ENCODE assay signal across 21 cellular contexts in genomic region chr1:40895601-40896000, GRCh38. TPM values are rescaled to one million over a fixed set of nuclear protein-coding genes. Genes with fewer than 3 reads are reported as not detected.
DNase-seq lines count a peak whose midpoint lies in the region; ATAC-seq and TF ChIP-seq lines count a peak whose summit lies in the region.
"Had no signal": no experiment of that assay in that cellular context is flagged by ENCODE, and none has a peak within 500 bp of the region (broad histone marks: within the 10 kb centered on the region; RNA-seq: fewer than 3 reads in every experiment).

No MANE protein-coding gene starts in this region.

- no peak overlapping the region for H3K4me3 Mint-ChIP-seq in activated naive CD4-positive, alpha-beta T cell treated with anti-CD3 and anti-CD28 coated beads for 36 hours
- H3K4me3 Mint-ChIP-seq: CD8-positive, alpha-beta T cell; GM23338 had no signal

- POLR2A ChIA-PET in Panc1 (lab: Charles Lee), result no interaction called here

- H3K4me1 ChIP-seq in Panc1 (ENCODE audit: control insufficient read depth, insufficient read depth, low read length), result peaks cover 19% of the 10 kb centered on the region
- H3K4me1 ChIP-seq: HAP-1 had no signal

- H3K4me3 ChIP-seq in Panc1 (ENCODE audit: low read depth in 2 of 2, low read length in 2 of 2) (no peak overlapping the region), epithelial cell of esophagus (ENCODE audit: low read length) (no peak overlapping the region)
- H3K4me3 ChIP-seq: BLaER1 treated with 17β-estradiol and CSF1 and Interleukin-3, amounts not matched to agents 10 nM and 100 nM; GM23338; HAP-1; MG63 had no signal

- H3K9me3 Mint-ChIP-seq in activated naive CD4-positive, alpha-beta T cell treated with anti-CD3 and anti-CD28 coated beads, Interleukin-2, amount 50 U/mL, for 72 hours, result peaks cover 14 to 17% of the 10 kb centered on the region in 2 donors
- peaks cover 21% of the 10 kb centered on the region for H3K9me3 Mint-ChIP-seq in activated naive CD4-positive, alpha-beta T cell treated with anti-CD3 and anti-CD28 coated beads for 36 hours

- in situ Hi-C loops in Panc1 (cut with HindIII; ENCODE audit: low pct_unique_long_range_greater_than_20kb, low sequenced_read_pairs), result no loop called here

- peaks cover 7% of the 10 kb centered on the region; the same call in 1 of the 2 replicates for H3K9me3 ChIP-seq in Panc1 (ENCODE audit: control insufficient read depth, insufficient read depth, low read depth, low read length)

- BruUV-seq in Panc1 (replicated peaks; lab: Mats Ljungman, UMichigan), result no TSS peak

- intact Hi-C loops in activated naive CD4-positive, alpha-beta T cell treated with anti-CD3 and anti-CD28 coated beads for 36 hours (cut with micrococcal nuclease), result no loop called here
- intact Hi-C loops in Panc1 (cut with micrococcal nuclease; ENCODE audit: unreplicated experiment), result no loop called here

- peak; percentile 84 to 87 for ATAC-seq in activated CD4-positive, CD25-positive, alpha-beta regulatory T cell treated with anti-CD3 and anti-CD28 coated beads, Interleukin-2, amount 50 U/mL, for 24 hours
- ATAC-seq in activated naive CD4-positive, alpha-beta T cell treated with anti-CD3 and anti-CD28 coated beads, Interleukin-2, amount 50 U/mL, for 72 hours, result peak; percentile 55 to 67
- no peak for ATAC-seq in Panc1
- ATAC-seq: CD8-positive, alpha-beta T cell; GM23338 had no signal

- H3K27ac Mint-ChIP-seq in activated naive CD4-positive, alpha-beta T cell treated with anti-CD3 and anti-CD28 coated beads, Interleukin-2, amount 50 U/mL, for 72 hours, result no peak overlapping the region
- no peak overlapping the region for H3K27ac Mint-ChIP-seq in activated naive CD4-positive, alpha-beta T cell treated with anti-CD3 and anti-CD28 coated beads for 36 hours
- H3K27ac Mint-ChIP-seq: CD8-positive, alpha-beta T cell; GM23338 had no signal

- peaks cover 17 to 23% of the 10 kb centered on the region in 2 donors for H3K36me3 Mint-ChIP-seq in activated naive CD4-positive, alpha-beta T cell treated with anti-CD3 and anti-CD28 coated beads, Interleukin-2, amount 50 U/mL, for 72 hours
- no peaks in the 10 kb centered on the region for H3K36me3 Mint-ChIP-seq in activated naive CD4-positive, alpha-beta T cell treated with anti-CD3 and anti-CD28 coated beads for 36 hours (ENCODE audit: low read depth)

- no peak for TF ChIP-seq CTCF in Panc1 (IDR thresholded peaks at IDR 0.05)
- no peak for TF ChIP-seq CTCF in epithelial cell of esophagus (IDR thresholded peaks at IDR 0.05; ENCODE audit: insufficient read depth, low read depth, low read length, missing control alignments)

- peaks cover 2% of the 10 kb centered on the region for H3K4me1 Mint-ChIP-seq in activated naive CD4-positive, alpha-beta T cell treated with anti-CD3 and anti-CD28 coated beads for 36 hours (ENCODE audit: low read depth)

- H3K36me3 ChIP-seq in Panc1 (ENCODE audit: control insufficient read depth, insufficient read depth, low read length), result no peaks in the 10 kb centered on the region
- H3K36me3 ChIP-seq: HAP-1, MG63 had no signal

- H3K27me3 Mint-ChIP-seq in activated naive CD4-positive, alpha-beta T cell treated with anti-CD3 and anti-CD28 coated beads for 36 hours (ENCODE audit: low read depth), result no peaks in the 10 kb centered on the region

- peak overlapping the region; percentile 75; the same call in 1 of the 2 replicates for H3K27ac ChIP-seq in Panc1 (ENCODE audit: low read length)
- H3K27ac ChIP-seq: BLaER1 treated with 17β-estradiol and CSF1 and Interleukin-3, amounts not matched to agents 10 nM and 100 nM had no signal

- H3K27me3 ChIP-seq in Panc1 (ENCODE audit: control insufficient read depth, insufficient read depth, low read length), result no peaks in the 10 kb centered on the region
- H3K27me3 ChIP-seq: BLaER1 treated with 17β-estradiol and CSF1 and Interleukin-3, amounts not matched to agents 10 nM and 100 nM; MG63 had no signal

- no peak for DNase-seq in activated CD4-positive, CD25-positive, alpha-beta regulatory T cell treated with anti-CD3 and anti-CD28 coated beads, Interleukin-2, amount 50 U/mL, for 72 hours
- DNase-seq in activated naive CD4-positive, alpha-beta T cell treated with anti-CD3 and anti-CD28 coated beads, Interleukin-2, amount 50 U/mL, for 72 hours (ENCODE audit: low spot score in 2 of 2), result no peak
- no peak for DNase-seq in activated naive CD4-positive, alpha-beta T cell treated with anti-CD3 and anti-CD28 coated beads for 36 hours
- DNase-seq in Panc1 (ENCODE audit: low read depth, low spot score), result no peak
- peak; percentile 20 for DNase-seq in epithelial cell of esophagus (ENCODE audit: low read depth)
- no peak for DNase-seq in NCI-H1694 treated with DMSO at 0.1 percent for 48 hours (lab: John Stamatoyannopoulos, UW)
- no peak for DNase-seq in activated gamma-delta T cell (lab: John Stamatoyannopoulos, UW)
- DNase-seq: 8988T; CD8-positive, alpha-beta T cell; DMS153; MG63; NCI-H1048; NCI-H1417 treated with DMSO at 0.1 percent for 48 hours; NCI-H187 treated with DMSO at 0.1 percent for 48 hours; NCI-H2107; NCI-H446 treated with DMSO at 0.1 percent for 48 hours; OCI-M1 had no signal

- CTCF ChIA-PET in activated naive CD4-positive, alpha-beta T cell treated with anti-CD3 and anti-CD28 coated beads for 36 hours (lab: Charles Lee), result no interaction called here
- CTCF ChIA-PET in Panc1 (lab: Charles Lee), result interaction anchor here (0.6 kb wide), 1 partner anchor 31 kb away, joined by 8 read pairs; no protein-coding TSS in a partner anchor

RNA-seq across cellular contexts. Expression of gene CITED4, which starts 33.4 kb away (rescaled TPM):
- 1 to 10 TPM; 1.4 to 4.4 TPM for total RNA-seq in activated naive CD4-positive, alpha-beta T cell treated with anti-CD3 and anti-CD28 coated beads, Interleukin-2, amount 50 U/mL, for 72 hours
- 1 to 10 TPM; 2.4 TPM for total RNA-seq in activated naive CD4-positive, alpha-beta T cell treated with anti-CD3 and anti-CD28 coated beads for 36 hours
- 145 TPM for total RNA-seq in Panc1 (2021; ENCODE audit: unreplicated experiment)
- 241 TPM for polyA plus RNA-seq in Panc1 (2012; ENCODE audit: insufficient read length)

Comparison
In these comparisons a context has a peak if more than half of its experiments do, and no peak if none do; other contexts are left out.
1. RNA of gene CITED4, which starts 33.4 kb away (total RNA-seq): 145 TPM in Panc1 (single experiment); 1.4 to 4.4 TPM in activated naive CD4-positive, alpha-beta T cell treated with anti-CD3 and anti-CD28 coated beads, Interleukin-2, amount 50 U/mL, for 72 hours and 2.4 TPM in activated naive CD4-positive, alpha-beta T cell treated with anti-CD3 and anti-CD28 coated beads for 36 hours; every median in the first group is over 10 times any median in the second.